26 cellular contexts compared by ENCODE assay signal in genomic region chr14:58617619-58618018, GRCh38. TPM values are rescaled to one million over a fixed set of nuclear protein-coding genes. Genes with fewer than 3 reads are reported as not detected.
"Had no signal": no experiment of that assay in that cellular context is flagged by ENCODE, and none has a peak within 500 bp of the region (broad histone marks: within the 10 kb centered on the region; RNA-seq: fewer than 3 reads in every experiment).

No MANE protein-coding gene starts in this region.

- H3K9me3 ChIP-seq: breast epithelium, esophagus squamous epithelium, psoas muscle, right atrium auricular region, spleen, tibial nerve had no signal

- H2AFZ ChIP-seq: parathyroid adenoma had no signal

- ATAC-seq: activated CD4-positive, CD25-positive, alpha-beta regulatory T cell treated with anti-CD3 and anti-CD28 coated beads, Interleukin-2, amount 50 U/mL, for 24 hours; naive thymus-derived CD4-positive, alpha-beta T cell; psoas muscle had no signal

- H3K27me3 ChIP-seq: breast epithelium, esophagus squamous epithelium, right atrium auricular region, tibial nerve had no signal

- H3K36me3 ChIP-seq: breast epithelium, esophagus squamous epithelium, right atrium auricular region, spleen, tibial nerve had no signal

- H3K4me1 ChIP-seq: breast epithelium, esophagus squamous epithelium, parathyroid adenoma, psoas muscle, right atrium auricular region, spleen, tibial nerve had no signal

- H3K9ac ChIP-seq: parathyroid adenoma had no signal

- DNase-seq: activated CD4-positive, alpha-beta memory T cell treated with anti-CD3 and anti-CD28 coated beads for 36 hours; activated CD4-positive, alpha-beta T cell treated with anti-CD3 and anti-CD28 coated beads for 48 hours; activated CD8-positive, alpha-beta memory T cell treated with anti-CD3 and anti-CD28 coated beads, Interleukin-2, amount 50 U/mL, for 4 hours; activated gamma-delta T cell; activated naive CD4-positive, alpha-beta T cell treated with anti-CD3 and anti-CD28 coated beads, Interleukin-2, amount 10 ng/mL, durations not matched to agents 7 days and 5 days; activated naive CD8-positive, alpha-beta T cell treated with anti-CD3 and anti-CD28 coated beads, Interleukin-2, amount 10 ng/mL, durations not matched to agents 7 days and 5 days; activated T-cell treated with anti-CD3 and anti-CD28 coated beads, Interleukin-2, amount 50 U/mL, for 1 hour; amniotic stem cell; effector CD8-positive, alpha-beta T cell; esophagus squamous epithelium; head of caudate nucleus; hypothalamus; immature natural killer cell; midbrain; naive thymus-derived CD4-positive, alpha-beta T cell; nucleus accumbens; psoas muscle; spleen; stimulated activated naive CD4-positive, alpha-beta T cell treated with Interleukin-2 at 50 U/mL for 16 hours had no signal

- H3K4me3 ChIP-seq: breast epithelium, esophagus squamous epithelium, psoas muscle, right atrium auricular region, spleen, tibial nerve had no signal

- H3K27ac ChIP-seq: breast epithelium, epithelial cell of prostate, esophagus squamous epithelium, parathyroid adenoma, psoas muscle, right atrium auricular region, spleen, tibial nerve, VCaP had no signal

RNA-seq across cellular contexts. Expression of gene DACT1, which starts 20.1 kb away (rescaled TPM):
- polyA plus RNA-seq: immature natural killer cell had no signal
